Comparison of ENCODE assay signal across 1 cellular context in genomic region chr6:37353761-37354525, GRCh38.
TF ChIP-seq lines count a peak whose summit lies in the region.

Gene RNF8, plus strand, starts transcription at chr6:37353983. Its CDS starts 182 bp downstream, at chr6:37354165.

TF ChIP-seq in K562, 482 proteins besides CTCF, POLR2A, EP300 and RAD21 (continued from another document and continues in another):
- no peak for TF ChIP-seq RERE (CRISPR knock-in tag; IDR thresholded peaks at IDR 0.05; ENCODE audit: borderline replicate concordance)
- TF ChIP-seq CHD2 (IDR thresholded peaks at IDR 0.05; ENCODE audit: low read depth, low read length), result no peak
- no peak for TF ChIP-seq BRCA1 (IDR thresholded peaks at IDR 0.05)
- TF ChIP-seq BRCA1 (CRISPR knock-in tag; IDR thresholded peaks at IDR 0.05), result no peak
- peak; percentile 33; the same call in 1 of the 2 replicates for TF ChIP-seq ZBTB1 (CRISPR knock-in tag; IDR thresholded peaks at IDR 0.05; ENCODE audit: borderline replicate concordance, low read depth)
- TF ChIP-seq ZNF280A (IDR thresholded peaks at IDR 0.05; ENCODE audit: low read depth, partially characterized antibody), result peak; percentile 8
- TF ChIP-seq CTCFL (IDR thresholded peaks at IDR 0.05; ENCODE audit: borderline replicate concordance, insufficient read depth, low read depth, low read length, poor library complexity, severe bottlenecking), result no peak
- peak; percentile 76; the same call in 1 of the 2 replicates for TF ChIP-seq ZBTB26 (CRISPR knock-in tag; IDR thresholded peaks at IDR 0.05)
- TF ChIP-seq NR3C1 (CRISPR knock-in tag; IDR thresholded peaks at IDR 0.05), result no peak
- no peak for TF ChIP-seq GABPB2 (CRISPR knock-in tag; conservative IDR thresholded peaks at IDR 0.05)
- TF ChIP-seq FOXK2 (conservative IDR thresholded peaks at IDR 0.05 in 1 of 2, IDR thresholded peaks at IDR 0.05 in 1 of 2; ENCODE audit: low read depth in 2 of 2), result peak; percentile 33 to 35; a peak in 1 of 4 replicates
- TF ChIP-seq BCOR (IDR thresholded peaks at IDR 0.05), result peak; percentile 37; the same call in 1 of the 2 replicates
- TF ChIP-seq ZNF445 (CRISPR knock-in tag; IDR thresholded peaks at IDR 0.05; ENCODE audit: low read depth), result no peak
- no peak for TF ChIP-seq ZNF347 (CRISPR knock-in tag; IDR thresholded peaks at IDR 0.05; ENCODE audit: low read depth)
- no peak for TF ChIP-seq RBM14 (IDR thresholded peaks at IDR 0.05; ENCODE audit: borderline replicate concordance, insufficient read depth, low read depth, low read length)
- no peak for TF ChIP-seq HMG20B (CRISPR knock-in tag; IDR thresholded peaks at IDR 0.05)
- TF ChIP-seq GABPB1 (CRISPR knock-in tag; IDR thresholded peaks at IDR 0.05), result no peak; the same call in 1 of the 2 replicates
- no peak for TF ChIP-seq E2F1 (CRISPR knock-in tag; IDR thresholded peaks at IDR 0.05)
- TF ChIP-seq NKRF (IDR thresholded peaks at IDR 0.05; ENCODE audit: borderline replicate concordance), result peak; percentile 59; the same call in 1 of the 2 replicates
- TF ChIP-seq SAFB (IDR thresholded peaks at IDR 0.05; ENCODE audit: borderline replicate concordance, low read depth, low read length), result no peak
- TF ChIP-seq ZNF311 (CRISPR knock-in tag; IDR thresholded peaks at IDR 0.05), result no peak
- TF ChIP-seq DPF2 (IDR thresholded peaks at IDR 0.05), result no peak; the same call in 1 of the 2 replicates
- TF ChIP-seq SMARCE1 (IDR thresholded peaks at IDR 0.05), result no peak
- no peak for TF ChIP-seq PPARD (CRISPR knock-in tag; IDR thresholded peaks at IDR 0.05)
- TF ChIP-seq KDM5B (IDR thresholded peaks at IDR 0.05; ENCODE audit: insufficient replicate concordance, low read depth, low read length), result peak; percentile 52
- no peak for TF ChIP-seq ZNF449 (CRISPR knock-in tag; IDR thresholded peaks at IDR 0.05)
- no peak for TF ChIP-seq IFI16 (CRISPR knock-in tag; IDR thresholded peaks at IDR 0.05)
- no peak for TF ChIP-seq ZNF165 (CRISPR knock-in tag; IDR thresholded peaks at IDR 0.05; ENCODE audit: borderline replicate concordance)
- no peak for TF ChIP-seq MAFG (tag; conservative IDR thresholded peaks at IDR 0.05)
- no peak for TF ChIP-seq ZNF324 (CRISPR knock-in tag; IDR thresholded peaks at IDR 0.05)
- TF ChIP-seq POLR2B (IDR thresholded peaks at IDR 0.05; ENCODE audit: low read depth, partially characterized antibody), result peak; percentile 71
- TF ChIP-seq ZNF512 (tag; IDR thresholded peaks at IDR 0.05), result no peak
- TF ChIP-seq RNF2 (IDR thresholded peaks at IDR 0.05), result peak; percentile 31; the same call in 1 of the 2 replicates
- TF ChIP-seq NBN (IDR thresholded peaks at IDR 0.05; ENCODE audit: low read depth), result no peak
- TF ChIP-seq ZNF436 (CRISPR knock-in tag; IDR thresholded peaks at IDR 0.05), result no peak
- no peak for TF ChIP-seq PRMT5 (CRISPR knock-in tag; IDR thresholded peaks at IDR 0.05)
- no peak for TF ChIP-seq ZNF785 (CRISPR knock-in tag; IDR thresholded peaks at IDR 0.05)
- 0 out of 2 replicates have a peak, but pooled peaks have one; percentile 31 for TF ChIP-seq TRIM25 (IDR thresholded peaks at IDR 0.05; ENCODE audit: borderline replicate concordance)
- TF ChIP-seq SRSF9 (IDR thresholded peaks at IDR 0.05; ENCODE audit: borderline replicate concordance, low read depth, low read length), result no peak
- TF ChIP-seq RBFOX2 (IDR thresholded peaks at IDR 0.05; ENCODE audit: low read depth, low read length), result peak; percentile 87
- no peak for TF ChIP-seq NEUROD1 (IDR thresholded peaks at IDR 0.05; ENCODE audit: borderline replicate concordance, low read depth, low read length, partially characterized antibody)
- TF ChIP-seq HEY1 (CRISPR knock-in tag; IDR thresholded peaks at IDR 0.05; ENCODE audit: borderline replicate concordance), result no peak
- no peak for TF ChIP-seq ZNF696 (CRISPR knock-in tag; conservative IDR thresholded peaks at IDR 0.05)
- TF ChIP-seq PTTG1 (tag; IDR thresholded peaks at IDR 0.05; ENCODE audit: low read depth), result no peak
- TF ChIP-seq FOXM1 (IDR thresholded peaks at IDR 0.05; ENCODE audit: low read depth), result no peak
- TF ChIP-seq FOXM1 (CRISPR knock-in tag; IDR thresholded peaks at IDR 0.05; ENCODE audit: low read depth), result 0 out of 2 replicates have a peak, but pooled peaks have one; percentile 57
- TF ChIP-seq KDM2B (CRISPR knock-in tag; IDR thresholded peaks at IDR 0.05), result peak; percentile 75; the same call in 1 of the 2 replicates
